ENCODE assay signal across 11 cellular contexts in genomic region chr4:39134674-39135073, GRCh38. TPM values are rescaled to one million over a fixed set of nuclear protein-coding genes. Genes with fewer than 3 reads are reported as not detected.
DNase-seq lines count a peak whose midpoint lies in the region; ATAC-seq and TF ChIP-seq lines count a peak whose summit lies in the region.
"Had no signal": no experiment of that assay in that cellular context is flagged by ENCODE, and none has a peak within 500 bp of the region (broad histone marks: within the 10 kb centered on the region; RNA-seq: fewer than 3 reads in every experiment).

No MANE protein-coding gene starts in this region.

- no peaks in the 10 kb centered on the region for H3K9me3 ChIP-seq in mucosa of descending colon
- H3K9me3 ChIP-seq: thyroid gland had no signal

- no peak for DNase-seq in activated T-cell treated with anti-CD3 and anti-CD28 coated beads, Interleukin-2, amount 50 U/mL, for 72 hours
- no peak for DNase-seq in activated T-cell treated with anti-CD3 and anti-CD28 coated beads for 4 hours
- DNase-seq in NCI-H69 (lab: John Stamatoyannopoulos, UW), result peak; percentile 3
- no peak for DNase-seq in foreskin keratinocyte
- DNase-seq in Ammon's horn (ENCODE audit: low spot score), result no peak
- DNase-seq in activated T-helper 2 cell treated with anti-CD3 and anti-CD28 coated beads, Interferon-gamma antibody, Interleukin-2, Interleukin-4, amounts not matched to agents 10 μg/mL and 5 μg/mL and 100 μg/mL, durations not matched to agents 14 hours and 24 hours and 36 hours (ENCODE audit: low spot score), result no peak
- no peak for DNase-seq in mucosa of descending colon

- no peak overlapping the region for H3K4me3 ChIP-seq in mucosa of descending colon
- H3K4me3 ChIP-seq: thyroid gland had no signal

- H3K4me1 ChIP-seq in foreskin keratinocyte (peaks cover 5% of the 10 kb centered on the region), mucosa of descending colon (ENCODE audit: low read depth) (no peaks in the 10 kb centered on the region)
- H3K4me1 ChIP-seq: thyroid gland had no signal

- H3K4me3 Mint-ChIP-seq in activated T-cell treated with anti-CD3 and anti-CD28 coated beads, Interleukin-2, amount 50 U/mL, for 72 hours, result peak overlapping the region in 1 of 2 donors; percentile 4
- no peak overlapping the region for H3K4me3 Mint-ChIP-seq in stimulated activated memory B cell treated with anti-CD40 and anti-IgM and Interleukin-4, amounts not matched to agents 10 μg/mL and 1 μg/mL and 100 μg/mL, for 72 hours
- no peak overlapping the region for H3K4me3 Mint-ChIP-seq in activated T-helper 2 cell treated with anti-CD3 and anti-CD28 coated beads, Interferon-gamma antibody, Interleukin-2, Interleukin-4, amounts not matched to agents 10 μg/mL and 5 μg/mL and 100 μg/mL, durations not matched to agents 14 hours and 24 hours and 36 hours (ENCODE audit: low read depth)
- H3K4me3 Mint-ChIP-seq: effector memory CD8-positive, alpha-beta T cell; natural killer cell treated with Interleukin-12 subunit alpha and Interleukin-12 subunit beta and Interleukin-15 and Interleukin-18, amount 100 ng/mL, for 72 hours had no signal

- H3K9me3 Mint-ChIP-seq in activated T-cell treated with anti-CD3 and anti-CD28 coated beads, Interleukin-2, amount 50 U/mL, for 72 hours, result no peaks in the 10 kb centered on the region
- no peaks in the 10 kb centered on the region for H3K9me3 Mint-ChIP-seq in stimulated activated memory B cell treated with anti-CD40 and anti-IgM and Interleukin-4, amounts not matched to agents 10 μg/mL and 1 μg/mL and 100 μg/mL, for 72 hours
- no peaks in the 10 kb centered on the region for H3K9me3 Mint-ChIP-seq in activated T-helper 2 cell treated with anti-CD3 and anti-CD28 coated beads, Interferon-gamma antibody, Interleukin-2, Interleukin-4, amounts not matched to agents 10 μg/mL and 5 μg/mL and 100 μg/mL, durations not matched to agents 14 hours and 24 hours and 36 hours
- H3K9me3 Mint-ChIP-seq: effector memory CD8-positive, alpha-beta T cell; natural killer cell treated with Interleukin-12 subunit alpha and Interleukin-12 subunit beta and Interleukin-15 and Interleukin-18, amount 100 ng/mL, for 72 hours had no signal

- intact Hi-C loops in activated T-helper 2 cell treated with anti-CD3 and anti-CD28 coated beads, Interferon-gamma antibody, Interleukin-2, Interleukin-4, amounts not matched to agents 10 μg/mL and 5 μg/mL and 100 μg/mL, durations not matched to agents 14 hours and 24 hours and 36 hours (cut with micrococcal nuclease), result loop anchor here (1.0 to 5.0 kb wide), 4 partner anchors 92 to 376 kb away; partner anchors contain the start of gene TLR6
- intact Hi-C loops in mucosa of descending colon (cut with DNase I, micrococcal nuclease), result loop anchor here (10.0 kb wide), 2 partner anchors 230 to 370 kb away; no protein-coding TSS in a partner anchor

- TF ChIP-seq CTCF in foreskin keratinocyte (conservative IDR thresholded peaks at IDR 0.05) (no peak), mucosa of descending colon (IDR thresholded peaks at IDR 0.05) (no peak)

- no peak for ATAC-seq in activated T-cell treated with anti-CD3 and anti-CD28 coated beads, Interleukin-2, amount 50 U/mL, for 72 hours (replicated peaks in 1 of 2)
- peak; percentile 13 for ATAC-seq in foreskin keratinocyte
- no peak for ATAC-seq in stimulated activated memory B cell treated with anti-CD40 and anti-IgM and Interleukin-4, amounts not matched to agents 10 μg/mL and 1 μg/mL and 100 μg/mL, for 72 hours
- ATAC-seq in mucosa of descending colon, result no peak

- no peaks in the 10 kb centered on the region for H3K36me3 ChIP-seq in mucosa of descending colon (ENCODE audit: low read depth)
- H3K36me3 ChIP-seq: thyroid gland had no signal

- peaks cover 12% of the 10 kb centered on the region for H3K4me1 Mint-ChIP-seq in activated T-cell treated with anti-CD3 and anti-CD28 coated beads, Interleukin-2, amount 50 U/mL, for 72 hours (ENCODE audit: low read depth)
- H3K4me1 Mint-ChIP-seq in stimulated activated memory B cell treated with anti-CD40 and anti-IgM and Interleukin-4, amounts not matched to agents 10 μg/mL and 1 μg/mL and 100 μg/mL, for 72 hours, result peaks cover 14% of the 10 kb centered on the region
- H3K4me1 Mint-ChIP-seq in activated T-helper 2 cell treated with anti-CD3 and anti-CD28 coated beads, Interferon-gamma antibody, Interleukin-2, Interleukin-4, amounts not matched to agents 10 μg/mL and 5 μg/mL and 100 μg/mL, durations not matched to agents 14 hours and 24 hours and 36 hours (ENCODE audit: low read depth), result peaks cover 5% of the 10 kb centered on the region

- H3K27me3 Mint-ChIP-seq in activated T-cell treated with anti-CD3 and anti-CD28 coated beads, Interleukin-2, amount 50 U/mL, for 72 hours (ENCODE audit: low read depth), result no peaks in the 10 kb centered on the region
- H3K27me3 Mint-ChIP-seq in stimulated activated memory B cell treated with anti-CD40 and anti-IgM and Interleukin-4, amounts not matched to agents 10 μg/mL and 1 μg/mL and 100 μg/mL, for 72 hours, result no peaks in the 10 kb centered on the region
- no peaks in the 10 kb centered on the region for H3K27me3 Mint-ChIP-seq in activated T-helper 2 cell treated with anti-CD3 and anti-CD28 coated beads, Interferon-gamma antibody, Interleukin-2, Interleukin-4, amounts not matched to agents 10 μg/mL and 5 μg/mL and 100 μg/mL, durations not matched to agents 14 hours and 24 hours and 36 hours (ENCODE audit: low read depth)
- H3K27me3 Mint-ChIP-seq: effector memory CD8-positive, alpha-beta T cell; natural killer cell treated with Interleukin-12 subunit alpha and Interleukin-12 subunit beta and Interleukin-15 and Interleukin-18, amount 100 ng/mL, for 72 hours had no signal

- H3K27ac Mint-ChIP-seq in activated T-cell treated with anti-CD3 and anti-CD28 coated beads, Interleukin-2, amount 50 U/mL, for 72 hours, result peak overlapping the region; percentile 67
- H3K27ac Mint-ChIP-seq in stimulated activated memory B cell treated with anti-CD40 and anti-IgM and Interleukin-4, amounts not matched to agents 10 μg/mL and 1 μg/mL and 100 μg/mL, for 72 hours, result peak overlapping the region; percentile 46
- no peak overlapping the region for H3K27ac Mint-ChIP-seq in activated T-helper 2 cell treated with anti-CD3 and anti-CD28 coated beads, Interferon-gamma antibody, Interleukin-2, Interleukin-4, amounts not matched to agents 10 μg/mL and 5 μg/mL and 100 μg/mL, durations not matched to agents 14 hours and 24 hours and 36 hours
- H3K27ac Mint-ChIP-seq: natural killer cell treated with Interleukin-12 subunit alpha and Interleukin-12 subunit beta and Interleukin-15 and Interleukin-18, amount 100 ng/mL, for 72 hours had no signal

- H3K27me3 ChIP-seq in foreskin keratinocyte, result no peaks in the 10 kb centered on the region
- H3K27me3 ChIP-seq: thyroid gland had no signal

- peaks cover 0 to 2% of the 10 kb centered on the region in 2 donors for H3K36me3 Mint-ChIP-seq in activated T-cell treated with anti-CD3 and anti-CD28 coated beads, Interleukin-2, amount 50 U/mL, for 72 hours (ENCODE audit: insufficient read depth in 2 of 2)
- peaks cover 13% of the 10 kb centered on the region for H3K36me3 Mint-ChIP-seq in stimulated activated memory B cell treated with anti-CD40 and anti-IgM and Interleukin-4, amounts not matched to agents 10 μg/mL and 1 μg/mL and 100 μg/mL, for 72 hours
- peaks cover 15% of the 10 kb centered on the region for H3K36me3 Mint-ChIP-seq in activated T-helper 2 cell treated with anti-CD3 and anti-CD28 coated beads, Interferon-gamma antibody, Interleukin-2, Interleukin-4, amounts not matched to agents 10 μg/mL and 5 μg/mL and 100 μg/mL, durations not matched to agents 14 hours and 24 hours and 36 hours (ENCODE audit: low read depth)
- H3K36me3 Mint-ChIP-seq: natural killer cell treated with Interleukin-12 subunit alpha and Interleukin-12 subunit beta and Interleukin-15 and Interleukin-18, amount 100 ng/mL, for 72 hours had no signal

- H3K27ac ChIP-seq in foreskin keratinocyte, result no peak overlapping the region
- H3K27ac ChIP-seq: thyroid gland had no signal

RNA-seq across cellular contexts. Expression of gene WDR19, which starts 47.7 kb away (rescaled TPM):
- total RNA-seq in activated T-cell treated with anti-CD3 and anti-CD28 coated beads, Interleukin-2, amount 50 U/mL, for 72 hours, result 10 to 100 TPM; 13.1 to 14.2 TPM
- 14.5 and 15.0 TPM in 2 replicates for total RNA-seq in foreskin keratinocyte
- 9.3 and 10.1 TPM in 2 replicates for polyA plus RNA-seq in foreskin keratinocyte
- total RNA-seq in activated T-helper 2 cell treated with anti-CD3 and anti-CD28 coated beads, Interferon-gamma antibody, Interleukin-2, Interleukin-4, amounts not matched to agents 10 μg/mL and 5 μg/mL and 100 μg/mL, durations not matched to agents 14 hours and 24 hours and 36 hours, result 8.9 and 10.5 TPM in 2 replicates
- total RNA-seq in mucosa of descending colon, result 10 to 100 TPM in 2 of 3 donors, 1 to 10 TPM in 1; 6.7 to 29.5 (median 12.0) TPM
